Comparison of ENCODE assay signal across 15 cellular contexts in genomic region chr16:87432330-87432915, GRCh38.
"Had no signal": no experiment of that assay in that cellular context is flagged by ENCODE, and none has a peak within 500 bp of the region (broad histone marks: within the 10 kb centered on the region; RNA-seq: fewer than 3 reads in every experiment).

No MANE protein-coding gene starts in this region.

- H3K4me3 Mint-ChIP-seq: activated CD8-positive, alpha-beta T cell treated with anti-CD3 and anti-CD28 coated beads, Interleukin-2, amount 10 ng/mL, durations not matched to agents 7 days and 5 days; activated T-helper 1 cell treated with anti-CD3 and anti-CD28 coated beads, Interleukin-12 subunit alpha, Interleukin-12 subunit beta, Interleukin-2, Interleukin-4 antibody, amounts not matched to agents 30 ng/mL and 10 ng/mL and 1 ng/mL, durations not matched to agents 14 hours and 24 hours and 36 hours; central memory CD8-positive, alpha-beta T cell; immature natural killer cell; natural killer cell treated with Interleukin-12 subunit alpha and Interleukin-12 subunit beta and Interleukin-15 and Interleukin-18, amount 100 ng/mL, for 72 hours had no signal

- H3K4me3 ChIP-seq: ovary, stomach, vagina had no signal

- H3K27me3 ChIP-seq: ovary, stomach, vagina had no signal

- ATAC-seq: activated CD8-positive, alpha-beta T cell treated with anti-CD3 and anti-CD28 coated beads, Interleukin-2, amount 10 ng/mL, durations not matched to agents 7 days and 5 days; left colon; natural killer cell treated with Interleukin-12 subunit alpha and Interleukin-12 subunit beta and Interleukin-15 and Interleukin-18, amount 100 ng/mL, for 72 hours had no signal

- H3K27ac ChIP-seq: ovary, stomach, vagina, WERI-Rb-1 had no signal

- H3K9me3 ChIP-seq: ovary, stomach, vagina had no signal

- H3K27ac Mint-ChIP-seq: activated CD8-positive, alpha-beta T cell treated with anti-CD3 and anti-CD28 coated beads, Interleukin-2, amount 10 ng/mL, durations not matched to agents 7 days and 5 days; activated T-helper 1 cell treated with anti-CD3 and anti-CD28 coated beads, Interleukin-12 subunit alpha, Interleukin-12 subunit beta, Interleukin-2, Interleukin-4 antibody, amounts not matched to agents 30 ng/mL and 10 ng/mL and 1 ng/mL, durations not matched to agents 14 hours and 24 hours and 36 hours; natural killer cell treated with Interleukin-12 subunit alpha and Interleukin-12 subunit beta and Interleukin-15 and Interleukin-18, amount 100 ng/mL, for 72 hours had no signal

- DNase-seq: activated CD4-positive, alpha-beta T cell treated with anti-CD3 and anti-CD28 coated beads for 48 hours; activated CD8-positive, alpha-beta T cell treated with anti-CD3 and anti-CD28 coated beads, Interleukin-2, amount 10 ng/mL, durations not matched to agents 7 days and 5 days; activated naive CD4-positive, alpha-beta T cell treated with Interleukin-2 at 50 U/mL for 16 hours; effector memory CD4-positive, alpha-beta T cell; immature natural killer cell; left colon; ovary; stimulated activated CD4-positive, alpha-beta T cell treated with anti-CD3 and anti-CD28 coated beads, Interleukin-15, amount 100 ng/mL, for 24 hours; stimulated activated CD4-positive, alpha-beta T cell treated with anti-CD3 and anti-CD28 coated beads, Interleukin-4, amount 100 ng/mL, for 4 hours; stomach; WERI-Rb-1 had no signal

- H3K9me3 Mint-ChIP-seq: activated T-helper 1 cell treated with anti-CD3 and anti-CD28 coated beads, Interleukin-12 subunit alpha, Interleukin-12 subunit beta, Interleukin-2, Interleukin-4 antibody, amounts not matched to agents 30 ng/mL and 10 ng/mL and 1 ng/mL, durations not matched to agents 14 hours and 24 hours and 36 hours; central memory CD8-positive, alpha-beta T cell; immature natural killer cell; natural killer cell treated with Interleukin-12 subunit alpha and Interleukin-12 subunit beta and Interleukin-15 and Interleukin-18, amount 100 ng/mL, for 72 hours had no signal

- H3K27me3 Mint-ChIP-seq: central memory CD8-positive, alpha-beta T cell; natural killer cell treated with Interleukin-12 subunit alpha and Interleukin-12 subunit beta and Interleukin-15 and Interleukin-18, amount 100 ng/mL, for 72 hours had no signal

- H3K36me3 ChIP-seq: ovary, WERI-Rb-1 had no signal

- H3K36me3 Mint-ChIP-seq: natural killer cell treated with Interleukin-12 subunit alpha and Interleukin-12 subunit beta and Interleukin-15 and Interleukin-18, amount 100 ng/mL, for 72 hours had no signal
